23 cellular contexts compared by ENCODE assay signal in genomic region chr15:70074380-70074779, GRCh38.
"Had no signal": no experiment of that assay in that cellular context is flagged by ENCODE, and none has a peak within 500 bp of the region (broad histone marks: within the 10 kb centered on the region; RNA-seq: fewer than 3 reads in every experiment).

No MANE protein-coding gene starts in this region.

- H3K4me2 ChIP-seq: KMS-11, SK-N-SH had no signal

- ATAC-seq: HepG2, K562, Panc1, PC-3 had no signal

- H3K4me3 ChIP-seq: K562 had no signal

- FAIRE-seq: HepG2, K562 had no signal

- H3K9me3 ChIP-seq: SK-N-SH had no signal

- H3K27ac ChIP-seq: KMS-11, RWPE1 had no signal

- DNase-seq: IMR-90, Kasumi-1, MM.1S, NCI-H1092 treated with DMSO at 0.1 percent for 48 hours, NCI-H1436, NCI-H187, NCI-H2029, NCI-H2081 treated with DMSO at 0.1 percent for 48 hours, NCI-H2171, NCI-H226, NCI-H446, NCI-H510A, NCI-H524 treated with DMSO at 0.1 percent for 48 hours, NCI-H69, NCI-H774, PC-3, SHP77, SK-N-SH had no signal

- H3K9ac ChIP-seq: KMS-11, SK-N-SH had no signal
